ENCODE assay signal across 7 cellular contexts in genomic region chr21:34615487-34615814, GRCh38. TPM values are rescaled to one million over a fixed set of nuclear protein-coding genes. Genes with fewer than 3 reads are reported as not detected.
DNase-seq lines count a peak whose midpoint lies in the region; ATAC-seq and TF ChIP-seq lines count a peak whose summit lies in the region.

No MANE protein-coding gene starts in this region.

- H3K36me3 ChIP-seq in SK-N-MC (ENCODE audit: insufficient read depth, low read length) (no peaks in the 10 kb centered on the region), gastroesophageal sphincter (no peaks in the 10 kb centered on the region)

- H3K27ac ChIP-seq in SK-N-MC (no peak overlapping the region), gastroesophageal sphincter (peak overlapping the region; percentile 76 to 96 (median 90))

- no peaks in the 10 kb centered on the region for H3K27me3 ChIP-seq in gastroesophageal sphincter

- H3K27me3 Mint-ChIP-seq in stimulated activated naive B cell treated with anti-CD40 and anti-IgM and Interleukin-4, amounts not matched to agents 10 μg/mL and 1 μg/mL and 100 μg/mL, for 72 hours: peaks cover 0 to 4% of the 10 kb centered on the region in 2 donors

- no peaks in the 10 kb centered on the region for H3K9me3 Mint-ChIP-seq in stimulated activated naive B cell treated with anti-CD40 and anti-IgM and Interleukin-4, amounts not matched to agents 10 μg/mL and 1 μg/mL and 100 μg/mL, for 72 hours

- peak overlapping the region; percentile 94 for H3K27ac Mint-ChIP-seq in stimulated activated naive B cell treated with anti-CD40 and anti-IgM and Interleukin-4, amounts not matched to agents 10 μg/mL and 1 μg/mL and 100 μg/mL, for 72 hours

- ATAC-seq in GM21619 (IDR thresholded peaks at IDR 0.05; ENCODE audit: unreplicated experiment) (peak; percentile 8), gastroesophageal sphincter (peak; percentile 3)
- ATAC-seq in stimulated activated naive B cell treated with anti-CD40 and anti-IgM and Interleukin-4, amounts not matched to agents 10 μg/mL and 1 μg/mL and 100 μg/mL, for 72 hours (replicated peaks): peak; percentile 7 to 10

- no peak for TF ChIP-seq EP300 in gastroesophageal sphincter (IDR thresholded peaks at IDR 0.05)

- WGBS in gastroesophageal sphincter (ENCODE audit: low coverage in 1 of 2), 2 donors: 5 to 6% methylated on average over 5 to 6 of the region's 8 CpGs

- H3K4me3 Mint-ChIP-seq in stimulated activated naive B cell treated with anti-CD40 and anti-IgM and Interleukin-4, amounts not matched to agents 10 μg/mL and 1 μg/mL and 100 μg/mL, for 72 hours: peak overlapping the region; percentile 83 to 85

- peaks cover 19 to 27% of the 10 kb centered on the region in 2 donors for H3K4me1 Mint-ChIP-seq in stimulated activated naive B cell treated with anti-CD40 and anti-IgM and Interleukin-4, amounts not matched to agents 10 μg/mL and 1 μg/mL and 100 μg/mL, for 72 hours

- H3K9ac ChIP-seq in SK-N-MC (ENCODE audit: insufficient read length): no peak overlapping the region

- H3K4me3 ChIP-seq in SK-N-MC: peak overlapping the region; percentile 85
- H3K4me3 ChIP-seq in gastroesophageal sphincter: peak overlapping the region; percentile 69 to 75

- TF ChIP-seq CTCF in gastroesophageal sphincter (IDR thresholded peaks at IDR 0.05): no peak

- H3K9me3 ChIP-seq in SK-N-MC (ENCODE audit: low read depth, low read length) (no peaks in the 10 kb centered on the region), gastroesophageal sphincter (no peaks in the 10 kb centered on the region)

- H3K4me1 ChIP-seq in gastroesophageal sphincter: peaks cover 2 to 45% (median 14%) of the 10 kb centered on the region in 3 donors

- DNase-seq in SK-N-MC (ENCODE audit: low read depth, low spot score): no peak
- no peak for DNase-seq in stimulated activated naive B cell treated with anti-CD40 and anti-IgM and Interleukin-4, amounts not matched to agents 10 μg/mL and 1 μg/mL and 100 μg/mL, for 72 hours
- no peak for DNase-seq in amniotic stem cell (lab: John Stamatoyannopoulos, UW)
- DNase-seq in OCI-M2 (lab: John Stamatoyannopoulos, UW; ENCODE audit: unreplicated experiment): no peak
- no peak for DNase-seq in AG20443 (ENCODE audit: low spot score)

- no peak for TF ChIP-seq POLR2A in gastroesophageal sphincter (IDR thresholded peaks at IDR 0.05)

- H3K36me3 Mint-ChIP-seq in stimulated activated naive B cell treated with anti-CD40 and anti-IgM and Interleukin-4, amounts not matched to agents 10 μg/mL and 1 μg/mL and 100 μg/mL, for 72 hours: no peaks in the 10 kb centered on the region

RNA-seq across cellular contexts. Expression of gene RCAN1, which starts 0.5 kb away (rescaled TPM):
- 10 to 100 TPM; 32.1 to 58.6 (median 42.2) TPM for total RNA-seq in gastroesophageal sphincter

RNA-seq across cellular contexts. Expression of gene CLIC6, which starts 53.3 kb away (rescaled TPM):
- total RNA-seq in gastroesophageal sphincter: 1 to 10 TPM in 1 of 4 donors, under 1 TPM in 3; 0.54 to 4.6 (median 0.66) TPM
